33 cellular contexts compared by ENCODE assay signal in genomic region chr1:49136738-49137251, GRCh38.
"Had no signal": no experiment of that assay in that cellular context is flagged by ENCODE, and none has a peak within 500 bp of the region (broad histone marks: within the 10 kb centered on the region; RNA-seq: fewer than 3 reads in every experiment).

No MANE protein-coding gene starts in this region.

- ATAC-seq: activated naive CD4-positive, alpha-beta T cell treated with anti-CD3 and anti-CD28 coated beads, Interleukin-2, amount 50 U/mL, for 72 hours; activated naive CD8-positive, alpha-beta T cell treated with anti-CD3 and anti-CD28 coated beads, Interleukin-2, amount 50 U/mL, for 24 hours; activated T-cell treated with anti-CD3 and anti-CD28 coated beads, Interleukin-2, amount 50 U/mL, for 4 hours; activated T-cell treated with anti-CD3 and anti-CD28 coated beads, Interleukin-2, amount 50 U/mL, for 72 hours; activated T-helper 17 cell treated with anti-CD3 and anti-CD28 coated beads, Interleukin-2, amount 50 U/mL, for 72 hours; body of pancreas had no signal

- FAIRE-seq: astrocyte, bronchial epithelial cell, colon had no signal

- H3K27ac ChIP-seq: adrenal gland, ascending aorta, body of pancreas, brain microvascular endothelial cell, breast epithelium, cardiac muscle cell had no signal

- H3K9me3 ChIP-seq: body of pancreas had no signal

- H3K4me1 ChIP-seq: adrenal gland, ascending aorta, body of pancreas, breast epithelium had no signal

- DNase-seq: activated effector memory CD4-positive, alpha-beta T cell treated with anti-CD3 and anti-CD28 coated beads, Interleukin-2, amount 50 U/mL, for 16 hours; activated effector memory CD4-positive, alpha-beta T cell treated with Interleukin-2 at 50 U/mL for 16 hours; activated gamma-delta T cell; activated gamma-delta T cell treated with Interleukin-2 at 50 U/mL for 16 hours; activated naive CD4-positive, alpha-beta T cell; activated naive CD4-positive, alpha-beta T cell treated with anti-CD3 and anti-CD28 coated beads for 36 hours; activated naive CD4-positive, alpha-beta T cell treated with anti-CD3 and anti-CD28 coated beads, Interleukin-2, amount 10 ng/mL, durations not matched to agents 7 days and 5 days; activated naive CD4-positive, alpha-beta T cell treated with anti-CD3 and anti-CD28 coated beads, Interleukin-2, amount 50 U/mL, for 16 hours; activated naive CD4-positive, alpha-beta T cell treated with Interleukin-2 at 50 U/mL for 16 hours; activated naive CD8-positive, alpha-beta T cell treated with anti-CD3 and anti-CD28 coated beads for 36 hours; activated naive CD8-positive, alpha-beta T cell treated with anti-CD3 and anti-CD28 coated beads, Interleukin-2, amount 10 ng/mL, durations not matched to agents 7 days and 5 days; activated naive CD8-positive, alpha-beta T cell treated with anti-CD3 and anti-CD28 coated beads, Interleukin-2, amount 50 U/mL, for 24 hours; activated T-cell treated with anti-CD3 and anti-CD28 coated beads, Interleukin-2, amount 50 U/mL, for 4 hours; activated T-cell treated with anti-CD3 and anti-CD28 coated beads, Interleukin-2, amount 50 U/mL, for 48 hours; activated T-cell treated with anti-CD3 and anti-CD28 coated beads, Interleukin-2, amount 50 U/mL, for 72 hours; adrenal gland; amniotic stem cell; amygdala; anterior cingulate cortex; aorta; body of pancreas; brain microvascular endothelial cell; caudate nucleus; central memory CD4-positive, alpha-beta T cell; cerebellar nuclear complex had no signal

- H3K4me3 ChIP-seq: adrenal gland, ascending aorta, body of pancreas, breast epithelium, cardiac muscle cell had no signal

- H3K27me3 ChIP-seq: adrenal gland, ascending aorta, body of pancreas, brain microvascular endothelial cell, breast epithelium, cardiac muscle cell had no signal

- H3K36me3 ChIP-seq: adrenal gland, ascending aorta, brain microvascular endothelial cell, breast epithelium, cardiac muscle cell had no signal
